In genomic region chr6:78131521-78131920, GRCh38 we compare ENCODE assay signal across 36 cellular contexts.
"Had no signal": no experiment of that assay in that cellular context is flagged by ENCODE, and none has a peak within 500 bp of the region (broad histone marks: within the 10 kb centered on the region; RNA-seq: fewer than 3 reads in every experiment).

No MANE protein-coding gene starts in this region.

- H3K9me3 ChIP-seq: ascending aorta had no signal

- H3K27ac ChIP-seq: ascending aorta, cardiac muscle cell, WERI-Rb-1 had no signal

- H3K36me3 Mint-ChIP-seq: activated CD8-positive, alpha-beta memory T cell treated with anti-CD3 and anti-CD28 coated beads, Interleukin-2, amount 10 ng/mL, durations not matched to agents 7 days and 5 days; activated naive CD4-positive, alpha-beta T cell treated with anti-CD3 and anti-CD28 coated beads, Interleukin-2, amount 10 ng/mL, durations not matched to agents 7 days and 5 days; activated naive CD4-positive, alpha-beta T cell treated with anti-CD3 and anti-CD28 coated beads, Interleukin-2, amount 50 U/mL, for 24 hours; activated naive CD8-positive, alpha-beta T cell; activated naive CD8-positive, alpha-beta T cell treated with anti-CD3 and anti-CD28 coated beads, Interleukin-2, amount 10 ng/mL, durations not matched to agents 7 days and 5 days; brain; T-cell had no signal

- H3K4me1 Mint-ChIP-seq: activated CD4-positive, alpha-beta memory T cell treated with anti-CD3 and anti-CD28 coated beads, Interleukin-2, amount 10 ng/mL, durations not matched to agents 7 days and 5 days; activated CD4-positive, alpha-beta T cell treated with anti-CD3 and anti-CD28 coated beads for 36 hours; activated CD4-positive, alpha-beta T cell treated with anti-CD3 and anti-CD28 coated beads, Interleukin-2, amount 10 ng/mL, durations not matched to agents 7 days and 5 days; activated CD8-positive, alpha-beta memory T cell treated with anti-CD3 and anti-CD28 coated beads, Interleukin-2, amount 10 ng/mL, durations not matched to agents 7 days and 5 days; activated naive CD4-positive, alpha-beta T cell treated with anti-CD3 and anti-CD28 coated beads, Interleukin-2, amount 10 ng/mL, durations not matched to agents 7 days and 5 days; activated naive CD4-positive, alpha-beta T cell treated with anti-CD3 and anti-CD28 coated beads, Interleukin-2, amount 50 U/mL, for 24 hours; activated naive CD8-positive, alpha-beta T cell treated with anti-CD3 and anti-CD28 coated beads, Interleukin-2, amount 10 ng/mL, durations not matched to agents 7 days and 5 days; activated naive CD8-positive, alpha-beta T cell treated with anti-CD3 and anti-CD28 coated beads, Interleukin-2, amount 50 U/mL, for 24 hours; brain; central memory CD8-positive, alpha-beta T cell; T-cell; T-helper 17 cell; WTC11 had no signal

- H3K4me3 ChIP-seq: ascending aorta, cardiac muscle cell had no signal

- DNase-seq: activated CD4-positive, alpha-beta memory T cell treated with anti-CD3 and anti-CD28 coated beads, Interleukin-2, amount 10 ng/mL, durations not matched to agents 7 days and 5 days; activated CD4-positive, alpha-beta T cell treated with anti-CD3 and anti-CD28 coated beads for 1 hour; activated CD4-positive, alpha-beta T cell treated with anti-CD3 and anti-CD28 coated beads for 36 hours; activated CD4-positive, alpha-beta T cell treated with anti-CD3 and anti-CD28 coated beads for 48 hours; activated CD4-positive, alpha-beta T cell treated with anti-CD3 and anti-CD28 coated beads, Interleukin-2, amount 10 ng/mL, durations not matched to agents 7 days and 5 days; activated CD4-positive, alpha-beta T cell treated with anti-CD3 and anti-CD28 coated beads, Interleukin-2, amount 50 U/mL, for 48 hours; activated CD4-positive, CD25-positive, alpha-beta regulatory T cell; activated CD8-positive, alpha-beta memory T cell treated with anti-CD3 and anti-CD28 coated beads for 24 hours; activated CD8-positive, alpha-beta memory T cell treated with anti-CD3 and anti-CD28 coated beads, Interleukin-2, amount 10 ng/mL, durations not matched to agents 7 days and 5 days; activated CD8-positive, alpha-beta memory T cell treated with anti-CD3 and anti-CD28 coated beads, Interleukin-2, amount 50 U/mL, for 48 hours; activated CD8-positive, alpha-beta T cell treated with anti-CD3 and anti-CD28 coated beads, Interleukin-2, amount 10 ng/mL, durations not matched to agents 7 days and 5 days; activated effector memory CD4-positive, alpha-beta T cell treated with Interleukin-2 at 50 U/mL for 16 hours; activated gamma-delta T cell; activated naive CD4-positive, alpha-beta T cell treated with anti-CD3 and anti-CD28 coated beads, Interleukin-2, amount 10 ng/mL, durations not matched to agents 7 days and 5 days; activated naive CD4-positive, alpha-beta T cell treated with Interleukin-2 at 50 U/mL for 16 hours; activated naive CD8-positive, alpha-beta T cell treated with anti-CD3 and anti-CD28 coated beads, Interleukin-2, amount 10 ng/mL, durations not matched to agents 7 days and 5 days; activated naive CD8-positive, alpha-beta T cell treated with anti-CD3 and anti-CD28 coated beads, Interleukin-2, amount 50 U/mL, for 24 hours; activated T-cell treated with anti-CD3 and anti-CD28 coated beads, Interleukin-2, amount 50 U/mL, for 24 hours; activated T-cell treated with anti-CD3 and anti-CD28 coated beads, Interleukin-2, amount 50 U/mL, for 48 hours; amygdala; anterior cingulate cortex; caudate nucleus; cerebellar nuclear complex; T-cell; T-helper 17 cell; T-helper 9 cell; WERI-Rb-1 had no signal

- ATAC-seq: activated CD4-positive, alpha-beta T cell treated with anti-CD3 and anti-CD28 coated beads for 36 hours; activated CD4-positive, CD25-positive, alpha-beta regulatory T cell treated with anti-CD3 and anti-CD28 coated beads, Interleukin-2, amount 50 U/mL, for 24 hours; activated CD8-positive, alpha-beta memory T cell treated with anti-CD3 and anti-CD28 coated beads, Interleukin-2, amount 10 ng/mL, durations not matched to agents 7 days and 5 days; activated CD8-positive, alpha-beta T cell treated with anti-CD3 and anti-CD28 coated beads, Interleukin-2, amount 10 ng/mL, durations not matched to agents 7 days and 5 days; activated naive CD8-positive, alpha-beta T cell treated with anti-CD3 and anti-CD28 coated beads, Interleukin-2, amount 50 U/mL, for 24 hours; T-cell; T-helper 17 cell; WTC11 had no signal

- H3K27ac Mint-ChIP-seq: activated CD4-positive, alpha-beta memory T cell treated with anti-CD3 and anti-CD28 coated beads, Interleukin-2, amount 10 ng/mL, durations not matched to agents 7 days and 5 days; activated CD4-positive, alpha-beta T cell treated with anti-CD3 and anti-CD28 coated beads for 36 hours; activated CD4-positive, alpha-beta T cell treated with anti-CD3 and anti-CD28 coated beads, Interleukin-2, amount 10 ng/mL, durations not matched to agents 7 days and 5 days; activated CD8-positive, alpha-beta memory T cell treated with anti-CD3 and anti-CD28 coated beads, Interleukin-2, amount 10 ng/mL, durations not matched to agents 7 days and 5 days; activated CD8-positive, alpha-beta T cell treated with anti-CD3 and anti-CD28 coated beads, Interleukin-2, amount 10 ng/mL, durations not matched to agents 7 days and 5 days; activated naive CD4-positive, alpha-beta T cell treated with anti-CD3 and anti-CD28 coated beads, Interleukin-2, amount 10 ng/mL, durations not matched to agents 7 days and 5 days; activated naive CD4-positive, alpha-beta T cell treated with anti-CD3 and anti-CD28 coated beads, Interleukin-2, amount 50 U/mL, for 24 hours; activated naive CD8-positive, alpha-beta T cell; activated naive CD8-positive, alpha-beta T cell treated with anti-CD3 and anti-CD28 coated beads, Interleukin-2, amount 10 ng/mL, durations not matched to agents 7 days and 5 days; activated naive CD8-positive, alpha-beta T cell treated with anti-CD3 and anti-CD28 coated beads, Interleukin-2, amount 50 U/mL, for 24 hours; activated T-cell treated with anti-CD3 and anti-CD28 coated beads, Interleukin-2, amount 50 U/mL, for 24 hours; activated T-helper 2 cell treated with anti-CD3 and anti-CD28 coated beads, Interferon-gamma antibody, Interleukin-2, Interleukin-4, amounts not matched to agents 10 μg/mL and 5 μg/mL and 100 μg/mL, durations not matched to agents 14 hours and 24 hours and 36 hours; brain; T-cell; T-helper 17 cell; WTC11 had no signal

- H3K27me3 Mint-ChIP-seq: activated CD4-positive, alpha-beta memory T cell treated with anti-CD3 and anti-CD28 coated beads, Interleukin-2, amount 10 ng/mL, durations not matched to agents 7 days and 5 days; activated CD4-positive, alpha-beta T cell treated with anti-CD3 and anti-CD28 coated beads for 36 hours; activated CD4-positive, alpha-beta T cell treated with anti-CD3 and anti-CD28 coated beads, Interleukin-2, amount 10 ng/mL, durations not matched to agents 7 days and 5 days; activated CD8-positive, alpha-beta memory T cell treated with anti-CD3 and anti-CD28 coated beads, Interleukin-2, amount 10 ng/mL, durations not matched to agents 7 days and 5 days; activated naive CD4-positive, alpha-beta T cell treated with anti-CD3 and anti-CD28 coated beads, Interleukin-2, amount 10 ng/mL, durations not matched to agents 7 days and 5 days; activated naive CD4-positive, alpha-beta T cell treated with anti-CD3 and anti-CD28 coated beads, Interleukin-2, amount 50 U/mL, for 24 hours; activated naive CD8-positive, alpha-beta T cell; activated naive CD8-positive, alpha-beta T cell treated with anti-CD3 and anti-CD28 coated beads, Interleukin-2, amount 10 ng/mL, durations not matched to agents 7 days and 5 days; activated naive CD8-positive, alpha-beta T cell treated with anti-CD3 and anti-CD28 coated beads, Interleukin-2, amount 50 U/mL, for 24 hours; activated T-cell treated with anti-CD3 and anti-CD28 coated beads, Interleukin-2, amount 50 U/mL, for 24 hours; brain; central memory CD8-positive, alpha-beta T cell; T-cell; T-helper 17 cell had no signal

- H3K4me3 Mint-ChIP-seq: activated CD4-positive, alpha-beta memory T cell treated with anti-CD3 and anti-CD28 coated beads, Interleukin-2, amount 10 ng/mL, durations not matched to agents 7 days and 5 days; activated CD4-positive, alpha-beta T cell treated with anti-CD3 and anti-CD28 coated beads for 36 hours; activated CD4-positive, alpha-beta T cell treated with anti-CD3 and anti-CD28 coated beads, Interleukin-2, amount 10 ng/mL, durations not matched to agents 7 days and 5 days; activated CD8-positive, alpha-beta memory T cell treated with anti-CD3 and anti-CD28 coated beads, Interleukin-2, amount 10 ng/mL, durations not matched to agents 7 days and 5 days; activated CD8-positive, alpha-beta T cell treated with anti-CD3 and anti-CD28 coated beads, Interleukin-2, amount 10 ng/mL, durations not matched to agents 7 days and 5 days; activated naive CD4-positive, alpha-beta T cell treated with anti-CD3 and anti-CD28 coated beads, Interleukin-2, amount 10 ng/mL, durations not matched to agents 7 days and 5 days; activated naive CD4-positive, alpha-beta T cell treated with anti-CD3 and anti-CD28 coated beads, Interleukin-2, amount 50 U/mL, for 24 hours; activated naive CD8-positive, alpha-beta T cell; activated naive CD8-positive, alpha-beta T cell treated with anti-CD3 and anti-CD28 coated beads, Interleukin-2, amount 10 ng/mL, durations not matched to agents 7 days and 5 days; activated naive CD8-positive, alpha-beta T cell treated with anti-CD3 and anti-CD28 coated beads, Interleukin-2, amount 50 U/mL, for 24 hours; activated T-cell treated with anti-CD3 and anti-CD28 coated beads, Interleukin-2, amount 50 U/mL, for 24 hours; brain; central memory CD8-positive, alpha-beta T cell; T-cell; T-helper 17 cell; WTC11 had no signal

- H3K27me3 ChIP-seq: ascending aorta, cardiac muscle cell had no signal

- H3K36me3 ChIP-seq: ascending aorta, cardiac muscle cell, WERI-Rb-1 had no signal

- H3K4me1 ChIP-seq: ascending aorta had no signal
